8 cellular contexts compared by ENCODE assay signal in the genomic region with DNA sequence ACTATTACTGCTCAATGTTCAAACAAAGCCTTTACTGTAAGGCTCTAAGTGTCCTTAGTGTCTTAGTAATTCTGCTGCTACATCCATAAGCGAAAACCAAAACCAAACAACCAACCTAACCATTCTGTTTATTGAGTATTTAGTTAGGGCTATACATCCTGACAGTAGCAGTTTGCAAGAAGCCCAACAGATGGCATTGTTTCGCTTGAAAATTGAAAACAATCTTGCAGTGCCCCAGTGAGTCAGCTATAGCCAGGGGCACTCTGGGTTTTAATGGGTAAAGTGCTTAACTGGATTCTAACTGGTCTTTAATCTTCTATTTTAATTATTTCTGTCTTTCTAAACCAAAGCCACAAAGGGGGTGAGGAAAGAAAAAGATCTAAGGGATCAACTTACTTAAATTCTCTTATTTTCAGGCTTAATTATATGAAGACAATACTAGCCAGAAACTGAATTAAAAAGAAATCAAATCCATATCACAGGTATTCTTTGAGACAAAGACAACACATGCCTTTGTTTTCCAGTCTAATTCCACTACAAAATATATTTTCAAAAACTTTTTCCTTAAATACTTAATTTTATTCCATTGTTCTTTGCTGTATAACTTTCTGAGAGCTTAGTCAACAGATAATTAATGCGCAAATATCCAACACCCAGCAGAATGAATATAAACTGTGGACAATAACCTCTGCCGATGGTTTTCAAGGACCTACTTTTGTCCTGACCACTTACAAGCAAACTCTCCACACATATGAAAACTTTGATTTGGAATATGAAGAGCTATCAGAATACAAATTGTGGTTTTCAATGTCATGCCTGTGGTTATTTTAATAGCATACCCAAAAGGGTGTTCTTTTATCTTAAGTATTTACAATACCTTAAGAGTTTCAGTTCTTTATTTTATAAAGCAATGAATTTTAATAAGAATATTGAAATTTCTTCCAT. TPM values are rescaled to one million over a fixed set of nuclear protein-coding genes. Genes with fewer than 3 reads are reported as not detected.
DNase-seq lines count a peak whose midpoint lies in the region; ATAC-seq lines count a peak whose summit lies in the region.

No MANE protein-coding gene starts in this region.

- peaks cover 13% of the 10 kb centered on the region for H3K36me3 Mint-ChIP-seq in activated CD4-positive, alpha-beta T cell treated with anti-CD3 and anti-CD28 coated beads, Interleukin-2, amount 10 ng/mL, durations not matched to agents 7 days and 5 days (ENCODE audit: low read depth)
- H3K36me3 Mint-ChIP-seq in memory B cell, result peaks cover 10% of the 10 kb centered on the region

- POLR2A ChIA-PET in activated CD4-positive, alpha-beta T cell treated with anti-CD3 and anti-CD28 coated beads, Interleukin-2, amount 10 ng/mL, durations not matched to agents 7 days and 5 days (lab: Charles Lee), result interaction anchor here (0.7 kb wide), 1 partner anchor 96 kb away, joined by 3 read pairs; a partner anchor contains a TSS

- H3K4me1 Mint-ChIP-seq in activated CD4-positive, alpha-beta T cell treated with anti-CD3 and anti-CD28 coated beads, Interleukin-2, amount 10 ng/mL, durations not matched to agents 7 days and 5 days, result peaks cover 43% of the 10 kb centered on the region
- H3K4me1 Mint-ChIP-seq in memory B cell, result peaks cover 24% of the 10 kb centered on the region

- CTCF ChIA-PET in activated CD4-positive, alpha-beta T cell treated with anti-CD3 and anti-CD28 coated beads, Interleukin-2, amount 10 ng/mL, durations not matched to agents 7 days and 5 days (lab: Charles Lee), result interaction anchor here (0.6 to 1.3 kb wide), 10 partner anchors 10 to 392 kb away, joined by 3 to 4 read pairs (median 3); no protein-coding TSS in a partner anchor

- H3K4me3 Mint-ChIP-seq in activated CD4-positive, alpha-beta T cell treated with anti-CD3 and anti-CD28 coated beads, Interleukin-2, amount 10 ng/mL, durations not matched to agents 7 days and 5 days, result no peak overlapping the region
- H3K4me3 Mint-ChIP-seq in memory B cell, result no peak overlapping the region

- no peaks in the 10 kb centered on the region for H3K27me3 Mint-ChIP-seq in activated CD4-positive, alpha-beta T cell treated with anti-CD3 and anti-CD28 coated beads, Interleukin-2, amount 10 ng/mL, durations not matched to agents 7 days and 5 days
- H3K27me3 Mint-ChIP-seq in memory B cell, result no peaks in the 10 kb centered on the region

- DNase-seq in GM04504 (ENCODE audit: low read depth) (peak; percentile 53), HK-2 (ENCODE audit: unreplicated experiment) (peak; percentile 25), NCI-H748 (lab: John Stamatoyannopoulos, UW; ENCODE audit: unreplicated experiment) (peak; percentile 69), memory B cell (ENCODE audit: low spot score in 2 of 2) (peak; percentile 58 to 70)
- peak; percentile 77 for DNase-seq in activated CD4-positive, alpha-beta T cell treated with anti-CD3 and anti-CD28 coated beads, Interleukin-2, amount 10 ng/mL, durations not matched to agents 7 days and 5 days
- DNase-seq in effector CD4-positive, alpha-beta T cell, result peak; percentile 58
- peak; percentile 68 for DNase-seq in stimulated activated CD8-positive, alpha-beta memory T cell treated with anti-CD3 and anti-CD28 coated beads, Interleukin-4, amount 100 ng/mL, for 48 hours

- ATAC-seq in memory B cell (ENCODE audit: low read depth) (peak; percentile 96), GM19324 (IDR thresholded peaks at IDR 0.05; ENCODE audit: low FRiP score, unreplicated experiment) (no peak)

- no peak overlapping the region for H3K27ac Mint-ChIP-seq in activated CD4-positive, alpha-beta T cell treated with anti-CD3 and anti-CD28 coated beads, Interleukin-2, amount 10 ng/mL, durations not matched to agents 7 days and 5 days
- peak overlapping the region; percentile 69 for H3K27ac Mint-ChIP-seq in memory B cell

- H3K9me3 Mint-ChIP-seq in activated CD4-positive, alpha-beta T cell treated with anti-CD3 and anti-CD28 coated beads, Interleukin-2, amount 10 ng/mL, durations not matched to agents 7 days and 5 days, result no peaks in the 10 kb centered on the region
- no peaks in the 10 kb centered on the region for H3K9me3 Mint-ChIP-seq in memory B cell

RNA-seq across cellular contexts. Expression of a gene that starts 15.2 kb away (rescaled TPM):
- total RNA-seq in activated CD4-positive, alpha-beta T cell treated with anti-CD3 and anti-CD28 coated beads, Interleukin-2, amount 10 ng/mL, durations not matched to agents 7 days and 5 days, result 10 to 100 TPM; 82.8 to 85.5 TPM

RNA-seq across cellular contexts. Expression of a gene that starts 44.7 kb away (rescaled TPM):
- total RNA-seq in activated CD4-positive, alpha-beta T cell treated with anti-CD3 and anti-CD28 coated beads, Interleukin-2, amount 10 ng/mL, durations not matched to agents 7 days and 5 days, result 100 to 1,000 TPM; 290 to 303 TPM

Comparison
In these comparisons a context has a peak if more than half of its experiments do, and no peak if none do; other contexts are left out.
1. DNase-seq: peak in every context shown above with its lines; median percentile 77 in activated CD4-positive, alpha-beta T cell treated with anti-CD3 and anti-CD28 coated beads, Interleukin-2, amount 10 ng/mL, durations not matched to agents 7 days and 5 days; 69 in NCI-H748; 68 in stimulated activated CD8-positive, alpha-beta memory T cell treated with anti-CD3 and anti-CD28 coated beads, Interleukin-4, amount 100 ng/mL, for 48 hours; 64 in memory B cell; 58 in effector CD4-positive, alpha-beta T cell; 53 in GM04504; 25 in HK-2.